In genomic region chr1:19219451-19219850, GRCh38 we compare ENCODE assay signal across 1 cellular context.
A peak's percentile ranks its signal among the peaks of the same experiment; 100 is the strongest.
TF ChIP-seq lines count a peak whose summit lies in the region.

No MANE protein-coding gene starts in this region.

TF ChIP-seq in K562, 482 proteins besides CTCF, POLR2A, EP300 and RAD21:
- TF ChIP-seq RFX7 (CRISPR knock-in tag; IDR thresholded peaks at IDR 0.05) (no peak), POLR2AphosphoS5 (IDR thresholded peaks at IDR 0.05; ENCODE audit: control insufficient read depth, insufficient read depth, low read depth, low read length) (peak; percentile 28; the same call in 1 of the 2 replicates), ESRRA (IDR thresholded peaks at IDR 0.05; ENCODE audit: borderline replicate concordance, low read depth) (no peak)
